In genomic region chr3:187594272-187594671, GRCh38 we compare ENCODE assay signal across 27 cellular contexts.
"Had no signal": no experiment of that assay in that cellular context is flagged by ENCODE, and none has a peak within 500 bp of the region (broad histone marks: within the 10 kb centered on the region; RNA-seq: fewer than 3 reads in every experiment).

No MANE protein-coding gene starts in this region.

- H3K36me3 ChIP-seq: gastroesophageal sphincter, heart left ventricle, prostate gland, right atrium auricular region, sigmoid colon, stomach, thyroid gland, vagina had no signal

- H3K4me2 ChIP-seq: hepatocyte had no signal

- H3K4me1 Mint-ChIP-seq: naive thymus-derived CD4-positive, alpha-beta T cell; nephron; stimulated activated effector memory CD8-positive, alpha-beta T cell treated with anti-CD3 and anti-CD28 coated beads, Interleukin-12 subunit alpha, Interleukin-12 subunit beta, amount 100 ng/mL, for 72 hours had no signal

- H3K9me3 Mint-ChIP-seq: naive thymus-derived CD4-positive, alpha-beta T cell; nephron; stimulated activated effector memory CD8-positive, alpha-beta T cell treated with anti-CD3 and anti-CD28 coated beads, Interleukin-12 subunit alpha, Interleukin-12 subunit beta, amount 100 ng/mL, for 72 hours had no signal

- DNase-seq: dorsolateral prefrontal cortex; effector CD4-positive, alpha-beta T cell; foreskin keratinocyte; heart left ventricle; kidney; mesenchymal stem cell; midbrain; naive thymus-derived CD4-positive, alpha-beta T cell; nucleus accumbens; sigmoid colon; stimulated activated CD4-positive, alpha-beta T cell treated with anti-CD3 and anti-CD28 coated beads, Interleukin-2, amount 100 ng/mL, for 24 hours; stimulated activated CD4-positive, alpha-beta T cell treated with anti-CD3 and anti-CD28 coated beads, Interleukin-4, amount 100 ng/mL, for 24 hours; stimulated activated naive CD4-positive, alpha-beta T cell treated with Interleukin-2 at 50 U/mL for 16 hours; stomach; thyroid gland; trophoblast cell had no signal

- FAIRE-seq: colon, kidney had no signal

- H3K4me1 ChIP-seq: foreskin keratinocyte, gastroesophageal sphincter, prostate gland, right atrium auricular region, sigmoid colon, stomach, thyroid gland, vagina had no signal

- H3K4me3 ChIP-seq: dorsolateral prefrontal cortex, gastroesophageal sphincter, heart left ventricle, hepatocyte, prostate gland, right atrium auricular region, sigmoid colon, stomach, thyroid gland, vagina had no signal

- H3K27ac ChIP-seq: dorsolateral prefrontal cortex, epithelial cell of prostate, foreskin keratinocyte, gastroesophageal sphincter, heart left ventricle, hepatocyte, prostate gland, right atrium auricular region, sigmoid colon, stomach, thyroid gland, vagina had no signal

- H3K4me3 Mint-ChIP-seq: naive thymus-derived CD4-positive, alpha-beta T cell; nephron; stimulated activated effector memory CD8-positive, alpha-beta T cell treated with anti-CD3 and anti-CD28 coated beads, Interleukin-12 subunit alpha, Interleukin-12 subunit beta, amount 100 ng/mL, for 72 hours had no signal

- H3K27me3 ChIP-seq: hepatocyte, right atrium auricular region, sigmoid colon, thyroid gland, vagina had no signal

- H2AFZ ChIP-seq: hepatocyte had no signal

- H3K36me3 Mint-ChIP-seq: naive thymus-derived CD4-positive, alpha-beta T cell; stimulated activated effector memory CD8-positive, alpha-beta T cell treated with anti-CD3 and anti-CD28 coated beads, Interleukin-12 subunit alpha, Interleukin-12 subunit beta, amount 100 ng/mL, for 72 hours had no signal

- H3K27ac Mint-ChIP-seq: naive thymus-derived CD4-positive, alpha-beta T cell; nephron; stimulated activated effector memory CD8-positive, alpha-beta T cell treated with anti-CD3 and anti-CD28 coated beads, Interleukin-12 subunit alpha, Interleukin-12 subunit beta, amount 100 ng/mL, for 72 hours had no signal

- H3K79me2 ChIP-seq: hepatocyte had no signal

- ATAC-seq: esophagus mucosa; foreskin keratinocyte; gastroesophageal sphincter; heart left ventricle; left lobe of liver; naive thymus-derived CD4-positive, alpha-beta T cell; stimulated activated effector memory CD8-positive, alpha-beta T cell treated with anti-CD3 and anti-CD28 coated beads, Interleukin-12 subunit alpha, Interleukin-12 subunit beta, amount 100 ng/mL, for 72 hours had no signal

- H3K9me3 ChIP-seq: gastroesophageal sphincter, heart left ventricle, prostate gland, right atrium auricular region, sigmoid colon, stomach, thyroid gland, vagina had no signal
